8 cellular contexts compared by ENCODE assay signal in the genomic region with DNA sequence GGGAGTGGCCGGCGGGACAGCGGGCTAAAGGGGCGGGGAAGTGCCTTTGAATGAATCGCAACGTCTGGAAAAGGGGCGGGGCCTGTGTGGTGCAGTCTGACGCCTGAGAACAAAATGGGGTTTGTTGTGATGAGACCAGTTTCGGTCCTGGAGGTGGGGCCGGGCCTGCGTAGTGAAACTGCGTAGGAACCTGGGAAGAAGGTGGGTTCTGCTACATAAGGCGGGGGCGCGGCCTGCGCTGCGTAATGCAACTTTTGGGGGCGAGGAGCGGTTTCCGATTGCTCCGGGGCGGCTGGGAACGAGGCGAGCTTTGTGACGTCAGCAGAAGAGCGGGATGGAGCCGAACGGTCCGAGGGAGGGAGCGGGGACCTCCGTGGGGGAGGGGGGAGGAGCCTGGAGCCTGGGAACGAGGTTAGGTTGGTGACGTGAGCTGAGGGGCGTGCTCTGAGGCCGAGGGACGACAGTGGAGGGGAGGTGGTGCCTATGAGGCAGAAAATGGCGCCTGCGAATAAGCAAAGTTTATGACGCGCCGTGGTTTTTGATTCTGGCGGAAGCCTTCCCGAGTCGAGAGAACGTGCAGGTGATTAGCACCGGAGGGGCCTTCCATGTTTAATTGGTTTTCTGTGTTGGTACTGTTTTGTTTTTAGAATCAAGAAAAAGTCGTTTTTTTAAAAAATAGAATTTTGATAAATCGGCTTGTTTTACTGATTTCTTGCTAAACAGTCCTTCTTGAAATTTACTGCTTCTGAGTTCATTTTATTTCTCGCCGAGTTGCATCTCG. TPM values are rescaled to one million over a fixed set of nuclear protein-coding genes. Genes with fewer than 3 reads are reported as not detected.
DNase-seq lines count a peak whose midpoint lies in the region; ATAC-seq and TF ChIP-seq lines count a peak whose summit lies in the region.

No MANE protein-coding gene starts in this region.

- ATAC-seq in HG03432 (IDR thresholded peaks at IDR 0.05; ENCODE audit: unreplicated experiment) = peak; percentile 89

- peak; percentile 61 for TF ChIP-seq POLR2A in GM19193 (IDR thresholded peaks at IDR 0.05; ENCODE audit: extremely low read depth, insufficient read depth, insufficient read length)

- H3K27me3 Mint-ChIP-seq in chondrocyte (ENCODE audit: low read depth) = no peaks in the 10 kb centered on the region

- DNase-seq in Ammon's horn (ENCODE audit: low spot score) (peak; percentile 95), NCI-H460 (ENCODE audit: extremely low read depth, low read depth) (peak; percentile 96), chondrocyte (ENCODE audit: low spot score) (peak; percentile 99), kidney glomerular epithelial cell (lab: John Stamatoyannopoulos, UW) (peak; percentile 87)
- peak; percentile 90 for DNase-seq in activated CD4-positive, alpha-beta T cell treated with anti-CD3 and anti-CD28 coated beads for 1 hour
- peak; percentile 89 to 91 for DNase-seq in stimulated activated CD4-positive, alpha-beta T cell treated with anti-CD3 and anti-CD28 coated beads, Interleukin-15, amount 100 ng/mL, for 48 hours (ENCODE audit: low read depth in 2 of 2)

- TF ChIP-seq CTCF in chondrocyte (IDR thresholded peaks at IDR 0.05) = no peak

- H3K36me3 Mint-ChIP-seq in chondrocyte (ENCODE audit: low read depth) = peaks cover 9% of the 10 kb centered on the region

- peaks cover 46% of the 10 kb centered on the region for H3K4me1 Mint-ChIP-seq in chondrocyte (ENCODE audit: low read depth)

- H3K27ac Mint-ChIP-seq in chondrocyte (ENCODE audit: unreplicated experiment) = peak overlapping the region; percentile 100

- H3K4me3 Mint-ChIP-seq in chondrocyte (ENCODE audit: unreplicated experiment) = peak overlapping the region; percentile 92

- H3K9me3 Mint-ChIP-seq in chondrocyte (ENCODE audit: low read depth) = no peaks in the 10 kb centered on the region

RNA-seq across cellular contexts. Expression of gene USP11, which starts 0.7 kb away (rescaled TPM):
- total RNA-seq in NCI-H460 (2014; rRNA removed; shearing (Covaris generic)) = 17.0 and 17.3 TPM in 2 replicates
- 15.9 and 20.6 TPM in 2 replicates for polyA plus RNA-seq in NCI-H460 (2014; cell fraction: nucleus; rRNA removed)
- 151 to 189 TPM (median 157 TPM) in 3 replicates for total RNA-seq in chondrocyte

RNA-seq across cellular contexts. Expression of gene CDK16, which starts 15.0 kb away (rescaled TPM):
- total RNA-seq in NCI-H460 (2014; rRNA removed; shearing (Covaris generic)) = 141 and 164 TPM in 2 replicates
- 219 and 283 TPM in 2 replicates for polyA plus RNA-seq in NCI-H460 (2014; cell fraction: nucleus; rRNA removed)
- total RNA-seq in chondrocyte = 172 to 183 TPM (median 179 TPM) in 3 replicates

RNA-seq across cellular contexts. Expression of gene UBA1, which starts 39.9 kb away (rescaled TPM):
- 138 and 158 TPM in 2 replicates for total RNA-seq in NCI-H460 (2014; rRNA removed; shearing (Covaris generic))
- 190 and 216 TPM in 2 replicates for polyA plus RNA-seq in NCI-H460 (2014; cell fraction: nucleus; rRNA removed)
- total RNA-seq in chondrocyte = 299 to 312 TPM (median 311 TPM) in 3 replicates

Comparison
In these comparisons a context has a peak if more than half of its experiments do, and no peak if none do; other contexts are left out.
1. Peak in every context shown above with its lines: DNase-seq and ATAC-seq.